ENCODE assay signal across 8 cellular contexts in the genomic region with DNA sequence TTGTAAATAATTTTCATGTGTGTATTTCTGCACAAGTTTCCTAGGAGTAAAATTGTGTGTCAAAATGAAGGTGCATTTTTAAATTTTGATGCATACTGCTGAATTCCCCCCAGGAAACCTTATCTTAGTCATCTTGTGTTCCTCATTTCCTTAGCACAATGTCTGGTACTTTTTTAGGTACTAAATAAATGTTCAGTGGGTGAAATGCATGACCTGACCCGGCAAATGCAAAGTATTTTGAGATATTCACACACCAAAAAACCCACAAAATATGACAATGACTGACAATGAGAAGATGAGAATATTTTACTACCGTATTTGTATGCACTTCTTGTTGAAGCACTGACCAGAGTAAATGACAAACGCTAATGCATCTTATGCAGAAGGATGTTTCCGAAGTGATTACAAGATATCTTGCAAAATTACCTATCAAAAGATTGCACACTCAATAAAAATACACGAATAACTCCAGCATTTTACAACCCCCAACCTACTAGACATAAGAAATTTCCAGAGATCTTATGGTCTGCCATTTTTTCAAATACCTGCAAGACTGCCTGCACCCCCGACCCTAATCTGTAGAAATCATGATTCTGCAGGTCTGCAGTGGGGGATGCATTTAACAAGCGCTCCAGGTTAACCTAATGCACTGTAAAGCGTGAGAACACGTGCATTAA. TPM values are rescaled to one million over a fixed set of nuclear protein-coding genes. Genes with fewer than 3 reads are reported as not detected.
DNase-seq lines count a peak whose midpoint lies in the region; ATAC-seq and TF ChIP-seq lines count a peak whose summit lies in the region.

No MANE protein-coding gene starts in this region.

- no peak for DNase-seq in cardiac muscle cell (ENCODE audit: low read depth in 1 of 2, low spot score in 1 of 2)
- DNase-seq in Right ventricle myocardium inferior (ENCODE audit: missing footprints) = no peak
- no peak for DNase-seq in RWPE2 (ENCODE audit: low spot score)
- DNase-seq in fibroblast of pulmonary artery (ENCODE audit: low read depth) = no peak
- no peak for DNase-seq in skeletal muscle cell (ENCODE audit: low read depth)
- DNase-seq in GM19240 (ENCODE audit: insufficient read length, low spot score) = no peak
- DNase-seq in inferior parietal cortex (ENCODE audit: extremely low spot score) = no peak

- peaks cover 4% of the 10 kb centered on the region for H3K4me1 ChIP-seq in cardiac muscle cell (ENCODE audit: low read depth)
- H3K4me1 ChIP-seq in RWPE2 (ENCODE audit: insufficient read depth, poor library complexity, severe bottlenecking) = peaks cover 8% of the 10 kb centered on the region

- H3K9me3 ChIP-seq in cardiac muscle cell (ENCODE audit: low read depth) = no peaks in the 10 kb centered on the region
- H3K9me3 ChIP-seq in RWPE2 (ENCODE audit: severe bottlenecking) = no peaks in the 10 kb centered on the region

- intact Hi-C loops in Right ventricle myocardium inferior (cut with DNase I) = no loop called here

- H3K4me3 ChIP-seq in cardiac muscle cell (peak overlapping the region; percentile 9), RWPE2 (ENCODE audit: severe bottlenecking) (peak overlapping the region; percentile 73), fibroblast of pulmonary artery (replicated peaks; ENCODE audit: low read depth, low read length) (peak overlapping the region; percentile 93), skeletal muscle cell (ENCODE audit: low read depth, low read length) (peak overlapping the region; percentile 98)

- ATAC-seq in Right ventricle myocardium inferior (no peak), RWPE2 (ENCODE audit: low read depth) (no peak), HG03469 (IDR thresholded peaks at IDR 0.05; ENCODE audit: unreplicated experiment) (no peak)

- peaks cover 6% of the 10 kb centered on the region for H3K36me3 ChIP-seq in cardiac muscle cell
- peaks cover 18% of the 10 kb centered on the region for H3K36me3 ChIP-seq in RWPE2 (ENCODE audit: low read depth)

- no peak overlapping the region for H3K27ac ChIP-seq in cardiac muscle cell
- H3K27ac ChIP-seq in RWPE2 (ENCODE audit: poor library complexity, severe bottlenecking) = peak overlapping the region; percentile 90

- peaks cover 5% of the 10 kb centered on the region for H3K27me3 ChIP-seq in cardiac muscle cell
- H3K27me3 ChIP-seq in RWPE2 (ENCODE audit: insufficient read depth, poor library complexity, severe bottlenecking) = no peaks in the 10 kb centered on the region

- TF ChIP-seq CTCF in cardiac muscle cell (IDR thresholded peaks at IDR 0.05; ENCODE audit: low read depth, low read length) (no peak), RWPE2 (IDR thresholded peaks at IDR 0.05; ENCODE audit: poor library complexity, severe bottlenecking) (no peak), fibroblast of pulmonary artery (IDR thresholded peaks at IDR 0.05; ENCODE audit: low read length, missing control alignments) (no peak)

RNA-seq across cellular contexts. Expression of a gene that starts 0.9 kb away (rescaled TPM):
- total RNA-seq in cardiac muscle cell (35.1 and 184 TPM in 2 replicates), Right ventricle myocardium inferior (12.1 TPM)
- 35.8 and 52.6 TPM in 2 replicates for polyA plus RNA-seq in cardiac muscle cell

Comparison
In these comparisons a context has a peak if more than half of its experiments do, and no peak if none do; other contexts are left out.
1. H3K4me3 ChIP-seq: peak in every context shown above with its lines; median percentile 98 in skeletal muscle cell; 93 in fibroblast of pulmonary artery; 73 in RWPE2; 9 in cardiac muscle cell.